ENCODE assay signal across 31 cellular contexts in genomic region chr12:74547249-74547648, GRCh38.
"Had no signal": no experiment of that assay in that cellular context is flagged by ENCODE, and none has a peak within 500 bp of the region (broad histone marks: within the 10 kb centered on the region; RNA-seq: fewer than 3 reads in every experiment).

No MANE protein-coding gene starts in this region.

- ATAC-seq: activated T-cell treated with anti-CD3 and anti-CD28 coated beads, Interleukin-2, amount 50 U/mL, for 4 hours; esophagus mucosa; foreskin keratinocyte; gastrocnemius medialis; heart left ventricle had no signal

- H3K4me1 Mint-ChIP-seq: activated CD4-positive, alpha-beta T cell treated with anti-CD3 and anti-CD28 coated beads, Interleukin-2, amount 10 ng/mL, durations not matched to agents 7 days and 5 days; activated naive CD4-positive, alpha-beta T cell treated with anti-CD3 and anti-CD28 coated beads, Interleukin-2, amount 10 ng/mL, durations not matched to agents 7 days and 5 days had no signal

- H3K9me3 Mint-ChIP-seq: activated CD4-positive, alpha-beta memory T cell treated with anti-CD3 and anti-CD28 coated beads, Interleukin-2, amount 10 ng/mL, durations not matched to agents 7 days and 5 days; activated CD4-positive, alpha-beta T cell treated with anti-CD3 and anti-CD28 coated beads, Interleukin-2, amount 10 ng/mL, durations not matched to agents 7 days and 5 days; activated naive CD4-positive, alpha-beta T cell treated with anti-CD3 and anti-CD28 coated beads, Interleukin-2, amount 10 ng/mL, durations not matched to agents 7 days and 5 days; activated T-cell treated with anti-CD3 and anti-CD28 coated beads, Interleukin-2, amount 50 U/mL, for 4 hours; activated T-helper 1 cell treated with anti-CD3 and anti-CD28 coated beads, Interleukin-12 subunit alpha, Interleukin-12 subunit beta, Interleukin-2, Interleukin-4 antibody, amounts not matched to agents 30 ng/mL and 10 ng/mL and 1 ng/mL, durations not matched to agents 14 hours and 24 hours and 36 hours; activated T-helper 2 cell treated with anti-CD3 and anti-CD28 coated beads, Interferon-gamma antibody, Interleukin-2, Interleukin-4, amounts not matched to agents 10 μg/mL and 5 μg/mL and 100 μg/mL, durations not matched to agents 14 hours and 24 hours and 36 hours; central memory CD8-positive, alpha-beta T cell; dendritic cell treated with granulocyte-macrophage colony-stimulating factor and Interleukin-4, amounts not matched to agents 40 ng/mL and 50 ng/mL, for 4 days had no signal

- H3K27me3 Mint-ChIP-seq: activated CD4-positive, alpha-beta memory T cell treated with anti-CD3 and anti-CD28 coated beads, Interleukin-2, amount 10 ng/mL, durations not matched to agents 7 days and 5 days; activated CD4-positive, alpha-beta T cell treated with anti-CD3 and anti-CD28 coated beads, Interleukin-2, amount 10 ng/mL, durations not matched to agents 7 days and 5 days; activated naive CD4-positive, alpha-beta T cell treated with anti-CD3 and anti-CD28 coated beads, Interleukin-2, amount 10 ng/mL, durations not matched to agents 7 days and 5 days; activated naive CD8-positive, alpha-beta T cell; central memory CD8-positive, alpha-beta T cell; dendritic cell treated with granulocyte-macrophage colony-stimulating factor and Interleukin-4, amounts not matched to agents 40 ng/mL and 50 ng/mL, for 4 days had no signal

- H3K27me3 ChIP-seq: brain microvascular endothelial cell, dorsolateral prefrontal cortex, foreskin keratinocyte, gastrocnemius medialis, heart left ventricle had no signal

- H3K4me1 ChIP-seq: foreskin keratinocyte had no signal

- DNase-seq: activated CD4-positive, alpha-beta memory T cell treated with anti-CD3 and anti-CD28 coated beads, Interleukin-2, amount 10 ng/mL, durations not matched to agents 7 days and 5 days; activated CD4-positive, alpha-beta T cell treated with anti-CD3 and anti-CD28 coated beads for 1 hour; activated CD4-positive, alpha-beta T cell treated with anti-CD3 and anti-CD28 coated beads for 4 hours; activated CD4-positive, alpha-beta T cell treated with anti-CD3 and anti-CD28 coated beads, Interleukin-2, amount 10 ng/mL, durations not matched to agents 7 days and 5 days; activated CD4-positive, alpha-beta T cell treated with anti-CD3 and anti-CD28 coated beads, Interleukin-2, amount 50 U/mL, for 4 hours; activated CD8-positive, alpha-beta memory T cell treated with anti-CD3 and anti-CD28 coated beads, Interleukin-2, amount 50 U/mL, for 48 hours; activated effector memory CD4-positive, alpha-beta T cell treated with anti-CD3 and anti-CD28 coated beads, Interleukin-2, amount 50 U/mL, for 16 hours; activated naive CD4-positive, alpha-beta T cell treated with anti-CD3 and anti-CD28 coated beads, Interleukin-2, amount 10 ng/mL, durations not matched to agents 7 days and 5 days; activated T-cell treated with anti-CD3 and anti-CD28 coated beads for 4 hours; activated T-cell treated with anti-CD3 and anti-CD28 coated beads, Interleukin-2, amount 50 U/mL, for 4 hours; amniotic stem cell; anterior cingulate cortex; brain microvascular endothelial cell; dorsolateral prefrontal cortex; effector memory CD4-positive, alpha-beta T cell; foreskin keratinocyte; gastrocnemius medialis; glutamatergic neuron; heart left ventricle; T-helper 2 cell had no signal

- H3K9me3 ChIP-seq: gastrocnemius medialis, heart left ventricle had no signal

- H3K4me3 Mint-ChIP-seq: activated CD4-positive, alpha-beta memory T cell treated with anti-CD3 and anti-CD28 coated beads, Interleukin-2, amount 10 ng/mL, durations not matched to agents 7 days and 5 days; activated CD4-positive, alpha-beta T cell treated with anti-CD3 and anti-CD28 coated beads, Interleukin-2, amount 10 ng/mL, durations not matched to agents 7 days and 5 days; activated naive CD4-positive, alpha-beta T cell treated with anti-CD3 and anti-CD28 coated beads, Interleukin-2, amount 10 ng/mL, durations not matched to agents 7 days and 5 days; activated naive CD8-positive, alpha-beta T cell; activated T-cell treated with anti-CD3 and anti-CD28 coated beads, Interleukin-2, amount 50 U/mL, for 4 hours; activated T-helper 1 cell treated with anti-CD3 and anti-CD28 coated beads, Interleukin-12 subunit alpha, Interleukin-12 subunit beta, Interleukin-2, Interleukin-4 antibody, amounts not matched to agents 30 ng/mL and 10 ng/mL and 1 ng/mL, durations not matched to agents 14 hours and 24 hours and 36 hours; central memory CD8-positive, alpha-beta T cell; dendritic cell treated with granulocyte-macrophage colony-stimulating factor and Interleukin-4, amounts not matched to agents 40 ng/mL and 50 ng/mL, for 4 days had no signal

- H3K27ac Mint-ChIP-seq: activated CD4-positive, alpha-beta memory T cell treated with anti-CD3 and anti-CD28 coated beads, Interleukin-2, amount 10 ng/mL, durations not matched to agents 7 days and 5 days; activated CD4-positive, alpha-beta T cell treated with anti-CD3 and anti-CD28 coated beads, Interleukin-2, amount 10 ng/mL, durations not matched to agents 7 days and 5 days; activated naive CD4-positive, alpha-beta T cell treated with anti-CD3 and anti-CD28 coated beads, Interleukin-2, amount 10 ng/mL, durations not matched to agents 7 days and 5 days; activated naive CD8-positive, alpha-beta T cell; activated T-helper 1 cell treated with anti-CD3 and anti-CD28 coated beads, Interleukin-12 subunit alpha, Interleukin-12 subunit beta, Interleukin-2, Interleukin-4 antibody, amounts not matched to agents 30 ng/mL and 10 ng/mL and 1 ng/mL, durations not matched to agents 14 hours and 24 hours and 36 hours; activated T-helper 2 cell treated with anti-CD3 and anti-CD28 coated beads, Interferon-gamma antibody, Interleukin-2, Interleukin-4, amounts not matched to agents 10 μg/mL and 5 μg/mL and 100 μg/mL, durations not matched to agents 14 hours and 24 hours and 36 hours; dendritic cell treated with granulocyte-macrophage colony-stimulating factor and Interleukin-4, amounts not matched to agents 40 ng/mL and 50 ng/mL, for 4 days had no signal

- FAIRE-seq: astrocyte, bronchial epithelial cell, endometrium, endothelial cell of umbilical vein had no signal

- H3K36me3 ChIP-seq: brain microvascular endothelial cell, gastrocnemius medialis had no signal

- H3K4me3 ChIP-seq: coronary artery, dorsolateral prefrontal cortex, gastrocnemius medialis, heart left ventricle had no signal

- H3K27ac ChIP-seq: brain microvascular endothelial cell, coronary artery, dorsolateral prefrontal cortex, foreskin keratinocyte, gastrocnemius medialis, heart left ventricle had no signal
